Comparison of ENCODE assay signal across 17 cellular contexts in genomic region chr12:97685360-97685759, GRCh38.
DNase-seq lines count a peak whose midpoint lies in the region; ATAC-seq and TF ChIP-seq lines count a peak whose summit lies in the region.
"Had no signal": no experiment of that assay in that cellular context is flagged by ENCODE, and none has a peak within 500 bp of the region (broad histone marks: within the 10 kb centered on the region; RNA-seq: fewer than 3 reads in every experiment).

No MANE protein-coding gene starts in this region.

- H3K9ac ChIP-seq in mammary epithelial cell (ENCODE audit: insufficient read depth, low read length), result no peak overlapping the region
- H3K9ac ChIP-seq: BLaER1 had no signal

- TF ChIP-seq CTCF in MCF 10A (IDR thresholded peaks at IDR 0.05; ENCODE audit: unreplicated experiment) (no peak), mammary epithelial cell (conservative IDR thresholded peaks at IDR 0.05 in 1 of 2, IDR thresholded peaks at IDR 0.05 in 1 of 2; ENCODE audit: extremely low read depth in 1 of 2, insufficient read depth in 1 of 2, low read depth in 1 of 2, low read length in 2 of 2) (no peak), HEK293 (tag by site-specific recombination; IDR thresholded peaks at IDR 0.05) (no peak)

- in situ Hi-C loops in mammary epithelial cell (cut with MboI; ENCODE audit: low sequenced_read_pairs in 2 of 2), result no loop called here

- no peak overlapping the region for H3K4me2 ChIP-seq in mammary epithelial cell (ENCODE audit: insufficient read depth, low read depth, low read length)
- H3K4me2 ChIP-seq: A549, BLaER1 had no signal

- no peaks in the 10 kb centered on the region for H4K20me1 ChIP-seq in mammary epithelial cell (ENCODE audit: insufficient read depth, low read length)
- H4K20me1 ChIP-seq: BLaER1 had no signal

- H3K27me3 ChIP-seq in mammary epithelial cell (ENCODE audit: insufficient read depth, low read length), result no peaks in the 10 kb centered on the region
- H3K27me3 ChIP-seq: BE2C, BLaER1 had no signal

- intact Hi-C loops in MCF 10A (cut with micrococcal nuclease), result no loop called here
- intact Hi-C loops in mammary epithelial cell (cut with micrococcal nuclease), result no loop called here

- DNase-seq in MCF 10A (ENCODE audit: unreplicated experiment) (no peak), mammary epithelial cell (no peak)
- DNase-seq in activated naive CD4-positive, alpha-beta T cell (lab: John Stamatoyannopoulos, UW), result no peak
- DNase-seq: AML-193; BE2C; C1 segment of cervical spinal cord; Caco-2; Calu3; CD4-positive, alpha-beta T cell; CD8-positive, alpha-beta T cell; DMS79 treated with DMSO at 0.1 percent for 48 hours; GF-D8 had no signal

- H3K79me2 ChIP-seq in mammary epithelial cell (ENCODE audit: insufficient read depth, low read length), result no peaks in the 10 kb centered on the region

- H3K27ac Mint-ChIP-seq in MCF 10A (ENCODE audit: low read depth, unreplicated experiment), result peak overlapping the region; percentile 14
- H3K27ac Mint-ChIP-seq: CD4-positive, alpha-beta T cell; CD8-positive, alpha-beta T cell had no signal

- no peak for ATAC-seq in HG02759 (IDR thresholded peaks at IDR 0.05; ENCODE audit: unreplicated experiment)
- ATAC-seq: A549; CD8-positive, alpha-beta T cell had no signal

- POLR2A ChIA-PET in MCF 10A (lab: Yijun Ruan, JAX) (no interaction called here), HEK293 (lab: Yijun Ruan, JAX) (no interaction called here)

- H3K27ac ChIP-seq in mammary epithelial cell (ENCODE audit: insufficient read depth, low read depth, low read length) (no peak overlapping the region), HEK293 (ENCODE audit: extremely low read depth, low read depth, low read length) (no peak overlapping the region)
- H3K27ac ChIP-seq: 22Rv1, A549, BLaER1 had no signal

- peaks cover 49% of the 10 kb centered on the region for H3K27me3 Mint-ChIP-seq in MCF 10A (ENCODE audit: insufficient read depth, unreplicated experiment)
- H3K27me3 Mint-ChIP-seq: CD4-positive, alpha-beta T cell had no signal

- peaks cover 7% of the 10 kb centered on the region for H3K9me3 Mint-ChIP-seq in MCF 10A (ENCODE audit: unreplicated experiment)
- H3K9me3 Mint-ChIP-seq: CD8-positive, alpha-beta T cell had no signal

- H2AFZ ChIP-seq in mammary epithelial cell (ENCODE audit: low read depth, low read length), result no peak overlapping the region

- dilution Hi-C loops in mammary epithelial cell (cut with HindIII; ENCODE audit: low sequenced_read_pairs), result no loop called here

- BruUV-seq in MCF 10A (replicated peaks; lab: Mats Ljungman, UMichigan) (no TSS peak), mammary epithelial cell (replicated peaks; lab: Mats Ljungman, UMichigan) (no TSS peak)

- H3K4me1 Mint-ChIP-seq in MCF 10A (ENCODE audit: insufficient read depth, unreplicated experiment), result peaks cover 8% of the 10 kb centered on the region

- no peak overlapping the region for H3K4me3 ChIP-seq in mammary epithelial cell (replicated peaks in 1 of 3; ENCODE audit: insufficient read depth in 1 of 3, low read depth in 2 of 3, low read length in 3 of 3)
- no peak overlapping the region for H3K4me3 ChIP-seq in HEK293 (ENCODE audit: low read depth, low read length)
- H3K4me3 ChIP-seq: A549, BLaER1 had no signal

- peaks cover 7% of the 10 kb centered on the region for H3K36me3 Mint-ChIP-seq in MCF 10A (ENCODE audit: insufficient read depth, unreplicated experiment)
- H3K36me3 Mint-ChIP-seq: CD8-positive, alpha-beta T cell had no signal

- H3K4me3 Mint-ChIP-seq in MCF 10A (ENCODE audit: unreplicated experiment), result no peak overlapping the region
- H3K4me3 Mint-ChIP-seq: CD4-positive, alpha-beta T cell; CD8-positive, alpha-beta T cell had no signal

- H3K9me3 ChIP-seq in mammary epithelial cell (replicated peaks; ENCODE audit: insufficient read depth, low read length) (no peaks in the 10 kb centered on the region), HEK293 (ENCODE audit: control insufficient read depth, insufficient read depth, low read depth, low read length) (no peaks in the 10 kb centered on the region)
- H3K9me3 ChIP-seq: A549, BE2C, BLaER1, Caco-2 had no signal

- H3K4me1 ChIP-seq in mammary epithelial cell (ENCODE audit: insufficient read depth, low read length) (no peaks in the 10 kb centered on the region), HEK293 (ENCODE audit: control insufficient read depth, insufficient read depth, low read length) (no peaks in the 10 kb centered on the region)
- H3K4me1 ChIP-seq: A549, BE2C, BLaER1, Caco-2 had no signal

- no peaks in the 10 kb centered on the region for H3K36me3 ChIP-seq in mammary epithelial cell (ENCODE audit: insufficient read depth, low read length)
- no peaks in the 10 kb centered on the region for H3K36me3 ChIP-seq in HEK293 (ENCODE audit: control insufficient read depth in 2 of 2, insufficient read depth in 1 of 2, low read length in 2 of 2)
- H3K36me3 ChIP-seq: BE2C, BLaER1 had no signal

- CTCF ChIA-PET in MCF 10A (lab: Yijun Ruan, JAX) (no interaction called here), mammary epithelial cell (lab: Charles Lee; ENCODE audit: low non-redundant PET) (no interaction called here), HEK293 (lab: Yijun Ruan, JAX) (no interaction called here)

TF ChIP-seq in HEK293, 187 proteins besides CTCF, POLR2A, EP300 and RAD21:
- TF ChIP-seq ZFP3 (tag by site-specific recombination; IDR thresholded peaks at IDR 0.05; ENCODE audit: low read depth) (no peak), ZNF623 (tag by site-specific recombination; IDR thresholded peaks at IDR 0.05) (no peak), ZNF366 (tag by site-specific recombination; conservative IDR thresholded peaks at IDR 0.05) (peak; percentile 74), ZNF600 (tag by site-specific recombination; IDR thresholded peaks at IDR 0.05) (no peak), ZNF555 (tag by site-specific recombination; conservative IDR thresholded peaks at IDR 0.05) (no peak), PRDM1 (tag by site-specific recombination; IDR thresholded peaks at IDR 0.05) (peak; percentile 90)
